ENCODE assay signal across 25 cellular contexts in genomic region chr10:1308415-1308814, GRCh38.
"Had no signal": no experiment of that assay in that cellular context is flagged by ENCODE, and none has a peak within 500 bp of the region (broad histone marks: within the 10 kb centered on the region; RNA-seq: fewer than 3 reads in every experiment).

No MANE protein-coding gene starts in this region.

- FAIRE-seq: TTC549 had no signal

- H3K27me3 ChIP-seq: Peyer's patch, SJSA1 had no signal

- H3K9me3 Mint-ChIP-seq: activated CD4-positive, alpha-beta memory T cell treated with anti-CD3 and anti-CD28 coated beads, Interleukin-2, amount 10 ng/mL, durations not matched to agents 7 days and 5 days; activated naive CD4-positive, alpha-beta T cell treated with anti-CD3 and anti-CD28 coated beads for 36 hours; activated T-helper 17 cell treated with anti-CD3 and anti-CD28 coated beads, Interleukin-2, amount 50 U/mL, for 72 hours had no signal

- H3K4me3 ChIP-seq: Peyer's patch, SJSA1 had no signal

- H3K4me1 Mint-ChIP-seq: activated CD4-positive, alpha-beta memory T cell treated with anti-CD3 and anti-CD28 coated beads, Interleukin-2, amount 10 ng/mL, durations not matched to agents 7 days and 5 days; activated CD4-positive, alpha-beta T cell treated with anti-CD3 and anti-CD28 coated beads for 36 hours; activated T-helper 17 cell treated with anti-CD3 and anti-CD28 coated beads, Interleukin-2, amount 50 U/mL, for 72 hours had no signal

- H3K4me1 ChIP-seq: Peyer's patch, SJSA1 had no signal

- H3K27ac Mint-ChIP-seq: activated CD4-positive, alpha-beta memory T cell treated with anti-CD3 and anti-CD28 coated beads, Interleukin-2, amount 10 ng/mL, durations not matched to agents 7 days and 5 days; activated CD4-positive, alpha-beta T cell treated with anti-CD3 and anti-CD28 coated beads for 36 hours; activated naive CD4-positive, alpha-beta T cell treated with anti-CD3 and anti-CD28 coated beads for 36 hours; activated naive CD8-positive, alpha-beta T cell; activated T-helper 17 cell treated with anti-CD3 and anti-CD28 coated beads, Interleukin-2, amount 50 U/mL, for 72 hours; T-helper 1 cell treated with Interleukin-12 subunit alpha and Interleukin-12 subunit beta and Interleukin-4 antibody, amounts not matched to agents 30 μg/mL and 1 μg/mL, for 36 hours had no signal

- H3K36me3 Mint-ChIP-seq: activated naive CD8-positive, alpha-beta T cell had no signal

- H3K4me3 Mint-ChIP-seq: activated CD4-positive, alpha-beta memory T cell treated with anti-CD3 and anti-CD28 coated beads, Interleukin-2, amount 10 ng/mL, durations not matched to agents 7 days and 5 days; activated CD4-positive, alpha-beta T cell treated with anti-CD3 and anti-CD28 coated beads for 36 hours; activated naive CD4-positive, alpha-beta T cell treated with anti-CD3 and anti-CD28 coated beads for 36 hours; activated naive CD8-positive, alpha-beta T cell; activated T-helper 17 cell treated with anti-CD3 and anti-CD28 coated beads, Interleukin-2, amount 50 U/mL, for 72 hours; T-helper 1 cell treated with Interleukin-12 subunit alpha and Interleukin-12 subunit beta and Interleukin-4 antibody, amounts not matched to agents 30 μg/mL and 1 μg/mL, for 36 hours had no signal

- H3K36me3 ChIP-seq: Peyer's patch, SJSA1 had no signal

- H3K27me3 Mint-ChIP-seq: activated CD4-positive, alpha-beta T cell treated with anti-CD3 and anti-CD28 coated beads for 36 hours; activated naive CD8-positive, alpha-beta T cell; activated T-helper 17 cell treated with anti-CD3 and anti-CD28 coated beads, Interleukin-2, amount 50 U/mL, for 72 hours had no signal

- DNase-seq: activated CD4-positive, alpha-beta memory T cell treated with anti-CD3 and anti-CD28 coated beads, Interleukin-2, amount 10 ng/mL, durations not matched to agents 7 days and 5 days; activated CD4-positive, alpha-beta T cell treated with anti-CD3 and anti-CD28 coated beads for 36 hours; activated CD4-positive, alpha-beta T cell treated with anti-CD3 and anti-CD28 coated beads, Interleukin-2, amount 50 U/mL, for 1 hour; activated gamma-delta T cell; activated naive CD4-positive, alpha-beta T cell treated with anti-CD3 and anti-CD28 coated beads for 36 hours; activated T-cell treated with anti-CD3 and anti-CD28 coated beads for 4 hours; activated T-cell treated with anti-CD3 and anti-CD28 coated beads, Interleukin-2, amount 50 U/mL, for 48 hours; amygdala; Karpas-422; MM.1S; NCI-H1105; NCI-H1436; NCI-H1694 treated with DMSO at 0.1 percent for 48 hours; NCI-H2029 treated with DMSO at 0.1 percent for 48 hours; NCI-H524; Peyer's patch; SHP77; T-helper 9 cell had no signal

- H3K9me3 ChIP-seq: Peyer's patch, SJSA1 had no signal

- H3K27ac ChIP-seq: Peyer's patch, RWPE1, SJSA1, VCaP had no signal
